1 cellular context compared by ENCODE assay signal in genomic region chr21:43810505-43811261, GRCh38.
A peak's percentile ranks its signal among the peaks of the same experiment; 100 is the strongest.
TF ChIP-seq lines count a peak whose summit lies in the region.

No MANE protein-coding gene starts in this region.

TF ChIP-seq in WTC11, 78 proteins besides CTCF, POLR2A, EP300 and RAD21 (continued from another document):
- TF ChIP-seq, protein P1, sequence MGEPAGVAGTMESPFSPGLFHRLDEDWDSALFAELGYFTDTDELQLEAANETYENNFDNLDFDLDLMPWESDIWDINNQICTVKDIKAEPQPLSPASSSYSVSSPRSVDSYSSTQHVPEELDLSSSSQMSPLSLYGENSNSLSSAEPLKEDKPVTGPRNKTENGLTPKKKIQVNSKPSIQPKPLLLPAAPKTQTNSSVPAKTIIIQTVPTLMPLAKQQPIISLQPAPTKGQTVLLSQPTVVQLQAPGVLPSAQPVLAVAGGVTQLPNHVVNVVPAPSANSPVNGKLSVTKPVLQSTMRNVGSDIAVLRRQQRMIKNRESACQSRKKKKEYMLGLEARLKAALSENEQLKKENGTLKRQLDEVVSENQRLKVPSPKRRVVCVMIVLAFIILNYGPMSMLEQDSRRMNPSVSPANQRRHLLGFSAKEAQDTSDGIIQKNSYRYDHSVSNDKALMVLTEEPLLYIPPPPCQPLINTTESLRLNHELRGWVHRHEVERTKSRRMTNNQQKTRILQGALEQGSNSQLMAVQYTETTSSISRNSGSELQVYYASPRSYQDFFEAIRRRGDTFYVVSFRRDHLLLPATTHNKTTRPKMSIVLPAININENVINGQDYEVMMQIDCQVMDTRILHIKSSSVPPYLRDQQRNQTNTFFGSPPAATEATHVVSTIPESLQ (CRISPR knock-in tag; IDR thresholded peaks at IDR 0.05), result no peak
- TF ChIP-seq NR3C1 (CRISPR knock-in tag; conservative IDR thresholded peaks at IDR 0.05; ENCODE audit: low read depth), result no peak
- TF ChIP-seq ZNF232 (CRISPR knock-in tag; IDR thresholded peaks at IDR 0.05), result no peak
- TF ChIP-seq, protein P2, sequence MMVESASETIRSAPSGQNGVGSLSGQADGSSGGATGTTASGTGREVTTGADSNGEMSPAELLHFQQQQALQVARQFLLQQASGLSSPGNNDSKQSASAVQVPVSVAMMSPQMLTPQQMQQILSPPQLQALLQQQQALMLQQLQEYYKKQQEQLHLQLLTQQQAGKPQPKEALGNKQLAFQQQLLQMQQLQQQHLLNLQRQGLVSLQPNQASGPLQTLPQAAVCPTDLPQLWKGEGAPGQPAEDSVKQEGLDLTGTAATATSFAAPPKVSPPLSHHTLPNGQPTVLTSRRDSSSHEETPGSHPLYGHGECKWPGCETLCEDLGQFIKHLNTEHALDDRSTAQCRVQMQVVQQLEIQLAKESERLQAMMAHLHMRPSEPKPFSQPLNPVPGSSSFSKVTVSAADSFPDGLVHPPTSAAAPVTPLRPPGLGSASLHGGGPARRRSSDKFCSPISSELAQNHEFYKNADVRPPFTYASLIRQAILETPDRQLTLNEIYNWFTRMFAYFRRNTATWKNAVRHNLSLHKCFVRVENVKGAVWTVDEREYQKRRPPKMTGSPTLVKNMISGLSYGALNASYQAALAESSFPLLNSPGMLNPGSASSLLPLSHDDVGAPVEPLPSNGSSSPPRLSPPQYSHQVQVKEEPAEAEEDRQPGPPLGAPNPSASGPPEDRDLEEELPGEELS (CRISPR knock-in tag; IDR thresholded peaks at IDR 0.05), result no peak
- TF ChIP-seq HMGA2 (CRISPR knock-in tag; IDR thresholded peaks at IDR 0.05), result no peak
- 0 out of 2 replicates have a peak, but pooled peaks have one; percentile 42 for TF ChIP-seq HMGXB4 (CRISPR knock-in tag; IDR thresholded peaks at IDR 0.05)
- no peak for TF ChIP-seq ZNF423 (CRISPR knock-in tag; IDR thresholded peaks at IDR 0.05)
